21 cellular contexts compared by ENCODE assay signal in the genomic region with DNA sequence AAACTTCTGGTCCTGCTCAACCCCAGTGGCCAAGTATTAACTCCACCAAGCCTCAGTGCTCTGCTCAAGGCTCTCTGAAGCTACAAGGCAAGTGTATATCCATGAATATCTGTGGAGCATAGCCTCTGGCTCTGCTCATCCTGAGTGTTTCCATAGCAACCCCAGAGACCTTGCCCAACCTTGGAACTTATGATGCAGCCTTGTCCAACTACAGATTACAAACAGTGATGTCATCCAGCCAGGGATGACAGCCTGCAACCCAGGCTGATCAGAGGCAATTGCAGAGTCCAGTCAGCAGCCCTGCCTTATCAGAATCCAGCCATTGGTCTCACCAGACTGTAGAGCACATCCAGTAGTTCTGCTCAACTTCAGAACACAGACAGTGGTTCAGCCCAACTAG.
"Had no signal": no experiment of that assay in that cellular context is flagged by ENCODE, and none has a peak within 500 bp of the region (broad histone marks: within the 10 kb centered on the region; RNA-seq: fewer than 3 reads in every experiment).

No MANE protein-coding gene starts in this region.

- H3K36me3 Mint-ChIP-seq: stimulated activated memory B cell treated with anti-CD40 and anti-IgM and Interleukin-4, amounts not matched to agents 10 μg/mL and 1 μg/mL and 100 μg/mL, for 72 hours had no signal

- H3K9me3 ChIP-seq: stomach, suprapubic skin, tibial nerve had no signal

- H3K27me3 Mint-ChIP-seq: stimulated activated memory B cell treated with anti-CD40 and anti-IgM and Interleukin-4, amounts not matched to agents 10 μg/mL and 1 μg/mL and 100 μg/mL, for 72 hours had no signal

- H3K4me1 ChIP-seq: parathyroid adenoma, stomach, suprapubic skin, tibial nerve had no signal

- H3K27ac Mint-ChIP-seq: activated CD8-positive, alpha-beta T cell treated with anti-CD3 and anti-CD28 coated beads, Interleukin-2, amount 10 ng/mL, durations not matched to agents 7 days and 5 days; activated naive CD8-positive, alpha-beta T cell treated with anti-CD3 and anti-CD28 coated beads, Interleukin-2, amount 50 U/mL, for 24 hours; activated T-helper 1 cell treated with anti-CD3 and anti-CD28 coated beads, Interleukin-12 subunit alpha, Interleukin-12 subunit beta, Interleukin-2, Interleukin-4 antibody, amounts not matched to agents 30 ng/mL and 10 ng/mL and 1 ng/mL, durations not matched to agents 14 hours and 24 hours and 36 hours; nephron; stimulated activated memory B cell treated with anti-CD40 and anti-IgM and Interleukin-4, amounts not matched to agents 10 μg/mL and 1 μg/mL and 100 μg/mL, for 72 hours; T-helper 2 cell treated with Interferon-gamma antibody and Interleukin-4, amounts not matched to agents 5 μg/mL and 100 μg/mL, for 36 hours had no signal

- H3K4me3 ChIP-seq: cardiac muscle cell, stomach, suprapubic skin, tibial nerve had no signal

- H2AFZ ChIP-seq: parathyroid adenoma had no signal

- H3K4me3 Mint-ChIP-seq: activated CD4-positive, alpha-beta T cell treated with anti-CD3 and anti-CD28 coated beads, Interleukin-2, amount 10 ng/mL, durations not matched to agents 7 days and 5 days; activated CD8-positive, alpha-beta T cell treated with anti-CD3 and anti-CD28 coated beads, Interleukin-2, amount 10 ng/mL, durations not matched to agents 7 days and 5 days; activated naive CD8-positive, alpha-beta T cell treated with anti-CD3 and anti-CD28 coated beads, Interleukin-2, amount 50 U/mL, for 24 hours; activated T-helper 1 cell treated with anti-CD3 and anti-CD28 coated beads, Interleukin-12 subunit alpha, Interleukin-12 subunit beta, Interleukin-2, Interleukin-4 antibody, amounts not matched to agents 30 ng/mL and 10 ng/mL and 1 ng/mL, durations not matched to agents 14 hours and 24 hours and 36 hours; nephron; stimulated activated memory B cell treated with anti-CD40 and anti-IgM and Interleukin-4, amounts not matched to agents 10 μg/mL and 1 μg/mL and 100 μg/mL, for 72 hours; T-helper 2 cell treated with Interferon-gamma antibody and Interleukin-4, amounts not matched to agents 5 μg/mL and 100 μg/mL, for 36 hours had no signal

- H3K9me3 Mint-ChIP-seq: activated CD4-positive, alpha-beta T cell treated with anti-CD3 and anti-CD28 coated beads, Interleukin-2, amount 10 ng/mL, durations not matched to agents 7 days and 5 days; activated naive CD8-positive, alpha-beta T cell treated with anti-CD3 and anti-CD28 coated beads, Interleukin-2, amount 50 U/mL, for 24 hours; activated T-helper 1 cell treated with anti-CD3 and anti-CD28 coated beads, Interleukin-12 subunit alpha, Interleukin-12 subunit beta, Interleukin-2, Interleukin-4 antibody, amounts not matched to agents 30 ng/mL and 10 ng/mL and 1 ng/mL, durations not matched to agents 14 hours and 24 hours and 36 hours; nephron; stimulated activated memory B cell treated with anti-CD40 and anti-IgM and Interleukin-4, amounts not matched to agents 10 μg/mL and 1 μg/mL and 100 μg/mL, for 72 hours; T-helper 2 cell treated with Interferon-gamma antibody and Interleukin-4, amounts not matched to agents 5 μg/mL and 100 μg/mL, for 36 hours had no signal

- H3K27me3 ChIP-seq: cardiac muscle cell, stomach, suprapubic skin, tibial nerve had no signal

- H3K4me1 Mint-ChIP-seq: activated CD4-positive, alpha-beta T cell treated with anti-CD3 and anti-CD28 coated beads, Interleukin-2, amount 10 ng/mL, durations not matched to agents 7 days and 5 days; activated naive CD8-positive, alpha-beta T cell treated with anti-CD3 and anti-CD28 coated beads, Interleukin-2, amount 50 U/mL, for 24 hours; nephron; stimulated activated memory B cell treated with anti-CD40 and anti-IgM and Interleukin-4, amounts not matched to agents 10 μg/mL and 1 μg/mL and 100 μg/mL, for 72 hours had no signal

- H3K36me3 ChIP-seq: cardiac muscle cell, stomach, suprapubic skin, tibial nerve had no signal

- H3K79me2 ChIP-seq: parathyroid adenoma had no signal

- ATAC-seq: activated CD4-positive, CD25-positive, alpha-beta regulatory T cell treated with anti-CD3 and anti-CD28 coated beads, Interleukin-2, amount 50 U/mL, for 24 hours; activated CD8-positive, alpha-beta T cell treated with anti-CD3 and anti-CD28 coated beads, Interleukin-2, amount 10 ng/mL, durations not matched to agents 7 days and 5 days; activated naive CD8-positive, alpha-beta T cell treated with anti-CD3 and anti-CD28 coated beads, Interleukin-2, amount 50 U/mL, for 24 hours; left cardiac atrium; sciatic nerve; stimulated activated memory B cell treated with anti-CD40 and anti-IgM and Interleukin-4, amounts not matched to agents 10 μg/mL and 1 μg/mL and 100 μg/mL, for 72 hours had no signal

- H3K9ac ChIP-seq: parathyroid adenoma had no signal

- FAIRE-seq: small intestine had no signal

- H3K27ac ChIP-seq: cardiac muscle cell, parathyroid adenoma, stomach, suprapubic skin, tibial nerve, VCaP had no signal

- DNase-seq: activated CD4-positive, alpha-beta T cell treated with anti-CD3 and anti-CD28 coated beads, Interleukin-2, amount 10 ng/mL, durations not matched to agents 7 days and 5 days; activated CD8-positive, alpha-beta T cell treated with anti-CD3 and anti-CD28 coated beads, Interleukin-2, amount 10 ng/mL, durations not matched to agents 7 days and 5 days; activated gamma-delta T cell; activated naive CD4-positive, alpha-beta T cell treated with anti-CD3 and anti-CD28 coated beads, Interleukin-2, amount 50 U/mL, for 16 hours; activated naive CD8-positive, alpha-beta T cell treated with anti-CD3 and anti-CD28 coated beads, Interleukin-2, amount 50 U/mL, for 24 hours; left cardiac atrium; mesenchymal stem cell; small intestine; stimulated activated CD4-positive, alpha-beta T cell treated with anti-CD3 and anti-CD28 coated beads, Interleukin-2, amount 100 ng/mL, for 24 hours; stomach had no signal
